In genomic region chr2:64747690-64748091, GRCh38 we compare ENCODE assay signal across 1 cellular context.
TF ChIP-seq lines count a peak whose summit lies in the region.

No MANE protein-coding gene starts in this region.

TF ChIP-seq in liver, 16 proteins besides CTCF, POLR2A, EP300 and RAD21 (continued from another document):
- peak; percentile 67 for TF ChIP-seq REST (IDR thresholded peaks at IDR 0.05)
